ENCODE assay signal across 1 cellular context in genomic region chr21:41442496-41443186, GRCh38.
TF ChIP-seq lines count a peak whose summit lies in the region.

No MANE protein-coding gene starts in this region.

TF ChIP-seq in SK-N-SH treated with all-trans-retinoic acid at 6 μM for 48 hours, 23 proteins besides CTCF, POLR2A, EP300 and RAD21 (continued from another document):
- no peak for TF ChIP-seq TSHZ2 (CRISPR knock-in tag; IDR thresholded peaks at IDR 0.05)
- TF ChIP-seq ZFP30 (CRISPR knock-in tag; IDR thresholded peaks at IDR 0.05), result no peak
- no peak for TF ChIP-seq SNAI2 (CRISPR knock-in tag; IDR thresholded peaks at IDR 0.05)
- TF ChIP-seq, protein P1, sequence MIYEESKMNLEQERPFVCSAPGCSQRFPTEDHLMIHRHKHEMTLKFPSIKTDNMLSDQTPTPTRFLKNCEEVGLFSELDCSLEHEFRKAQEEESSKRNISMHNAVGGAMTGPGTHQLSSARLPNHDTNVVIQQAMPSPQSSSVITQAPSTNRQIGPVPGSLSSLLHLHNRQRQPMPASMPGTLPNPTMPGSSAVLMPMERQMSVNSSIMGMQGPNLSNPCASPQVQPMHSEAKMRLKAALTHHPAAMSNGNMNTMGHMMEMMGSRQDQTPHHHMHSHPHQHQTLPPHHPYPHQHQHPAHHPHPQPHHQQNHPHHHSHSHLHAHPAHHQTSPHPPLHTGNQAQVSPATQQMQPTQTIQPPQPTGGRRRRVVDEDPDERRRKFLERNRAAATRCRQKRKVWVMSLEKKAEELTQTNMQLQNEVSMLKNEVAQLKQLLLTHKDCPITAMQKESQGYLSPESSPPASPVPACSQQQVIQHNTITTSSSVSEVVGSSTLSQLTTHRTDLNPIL (CRISPR knock-in tag; IDR thresholded peaks at IDR 0.05; ENCODE audit: low read depth), result no peak
